Comparison of ENCODE assay signal across 20 cellular contexts in the genomic region with DNA sequence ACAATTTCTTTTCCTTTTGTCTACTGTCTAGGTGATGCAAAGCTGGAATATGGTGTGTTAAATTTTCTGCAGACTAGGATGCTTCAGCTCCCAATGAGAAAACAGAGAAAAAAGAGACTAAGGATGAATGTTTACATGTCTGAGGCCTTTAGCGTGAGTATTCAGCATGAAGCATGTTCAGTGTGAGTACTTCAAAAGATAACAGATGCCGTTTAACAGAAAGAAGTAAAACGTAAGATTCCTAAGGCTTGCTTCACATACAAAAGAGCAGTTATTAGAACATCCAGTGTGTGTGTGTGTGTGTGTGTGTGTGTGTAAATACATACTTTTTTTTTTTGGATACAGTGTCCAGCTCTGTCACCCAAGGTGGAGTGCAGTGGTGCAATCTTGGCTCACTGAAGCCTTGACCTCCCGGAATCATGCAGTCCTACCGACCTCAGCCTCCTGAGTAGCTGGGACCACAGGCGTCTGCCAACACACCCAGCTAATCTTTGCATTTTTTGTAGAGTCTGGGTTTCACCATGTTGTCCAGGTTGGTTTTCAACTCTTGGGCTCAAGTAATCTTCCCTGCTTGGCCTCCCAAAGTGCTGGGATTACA.
A peak's percentile ranks its signal among the peaks of the same experiment; 100 is the strongest.
DNase-seq lines count a peak whose midpoint lies in the region; ATAC-seq and TF ChIP-seq lines count a peak whose summit lies in the region.
"Had no signal": no experiment of that assay in that cellular context is flagged by ENCODE, and none has a peak within 500 bp of the region (broad histone marks: within the 10 kb centered on the region; RNA-seq: fewer than 3 reads in every experiment).

No MANE protein-coding gene starts in this region.

- H3K27ac Mint-ChIP-seq in nephron, result peak overlapping the region; percentile 90 to 97 (median 93)
- H3K27ac Mint-ChIP-seq: activated B cell treated with CpG ODN at 0.5 μM for 24 hours; activated naive CD8-positive, alpha-beta T cell treated with anti-CD3 and anti-CD28 coated beads, Interleukin-2, amount 50 U/mL, for 24 hours; IgD-negative memory B cell; T-helper 17 cell had no signal

- no peaks in the 10 kb centered on the region for H3K9me3 ChIP-seq in heart left ventricle
- no peaks in the 10 kb centered on the region for H3K9me3 ChIP-seq in transverse colon
- H3K9me3 ChIP-seq: BE2C, suprapubic skin had no signal

- H3K27me3 ChIP-seq in brain microvascular endothelial cell (replicated peaks) (no peaks in the 10 kb centered on the region), heart left ventricle (no peaks in the 10 kb centered on the region), transverse colon (no peaks in the 10 kb centered on the region)
- H3K27me3 ChIP-seq: BE2C, suprapubic skin had no signal

- TF ChIP-seq POLR2A in heart left ventricle (IDR thresholded peaks at IDR 0.05), result no peak
- TF ChIP-seq POLR2A in transverse colon (IDR thresholded peaks at IDR 0.05), result no peak

- H3K9me3 Mint-ChIP-seq in nephron, result no peaks in the 10 kb centered on the region
- H3K9me3 Mint-ChIP-seq: IgD-negative memory B cell had no signal

- H3K27ac ChIP-seq in brain microvascular endothelial cell, result peak overlapping the region; percentile 86
- H3K27ac ChIP-seq in heart left ventricle, result peak overlapping the region; percentile 18 to 77 (median 66)
- peak overlapping the region; percentile 10 to 36 (median 22) for H3K27ac ChIP-seq in transverse colon
- H3K27ac ChIP-seq: suprapubic skin had no signal

- no peaks in the 10 kb centered on the region for H3K27me3 Mint-ChIP-seq in nephron (ENCODE audit: low read depth)
- H3K27me3 Mint-ChIP-seq: activated B cell treated with CpG ODN at 0.5 μM for 24 hours; activated naive CD8-positive, alpha-beta T cell treated with anti-CD3 and anti-CD28 coated beads, Interleukin-2, amount 50 U/mL, for 24 hours; IgD-negative memory B cell; T-helper 17 cell had no signal

- WGBS in heart left ventricle, 4 donors, result 30 to 44% (median 37%) methylated on average over 6 of the region's 6 CpGs
- 79 to 84% methylated on average over 3 to 6 of the region's 6 CpGs for WGBS in transverse colon (ENCODE audit: low coverage in 1 of 2), 2 donors

- intact Hi-C loops in heart left ventricle (cut with DNase I) (loop anchor here in 3 of 10 donors (5.0 kb wide), 2 partner anchors 36 to 81 kb away; no protein-coding TSS in a partner anchor), transverse colon (cut with DNase I; ENCODE audit: low total_unique reads) (no loop called here)

- peaks cover 36% of the 10 kb centered on the region for H3K36me3 Mint-ChIP-seq in nephron (ENCODE audit: low read depth)

- DNase-seq in brain microvascular endothelial cell, result no peak
- no peak for DNase-seq in heart left ventricle
- no peak for DNase-seq in transverse colon
- no peak for DNase-seq in NCI-H774 (lab: John Stamatoyannopoulos, UW)
- no peak for DNase-seq in stimulated activated CD4-positive, alpha-beta T cell treated with anti-CD3 and anti-CD28 coated beads, Interleukin-2, amount 100 ng/mL, for 48 hours
- DNase-seq: activated B cell treated with CpG ODN at 0.5 μM for 24 hours; activated naive CD8-positive, alpha-beta T cell treated with anti-CD3 and anti-CD28 coated beads, Interleukin-2, amount 50 U/mL, for 24 hours; BE2C; cerebellar nuclear complex; foreskin melanocyte; mammary epithelial cell; NCI-H2081; NCI-H524 treated with DMSO at 0.1 percent for 48 hours; SIG-M5; stimulated activated CD4-positive, alpha-beta T cell treated with anti-CD3 and anti-CD28 coated beads, Interleukin-1b, Interleukin-23, amount 100 ng/mL, for 48 hours; T-helper 17 cell had no signal

- H3K4me1 Mint-ChIP-seq in nephron, result peaks cover 42% of the 10 kb centered on the region
- H3K4me1 Mint-ChIP-seq: activated B cell treated with CpG ODN at 0.5 μM for 24 hours; activated naive CD8-positive, alpha-beta T cell treated with anti-CD3 and anti-CD28 coated beads, Interleukin-2, amount 50 U/mL, for 24 hours had no signal

- peaks cover 4 to 38% (median 31%) of the 10 kb centered on the region in 12 donors for H3K4me1 ChIP-seq in heart left ventricle
- no peaks in the 10 kb centered on the region for H3K4me1 ChIP-seq in transverse colon
- H3K4me1 ChIP-seq: BE2C, suprapubic skin had no signal

- H3K4me3 Mint-ChIP-seq in nephron, result peak overlapping the region in 2 of 3 experiments; percentile 50 to 65
- H3K4me3 Mint-ChIP-seq: activated B cell treated with CpG ODN at 0.5 μM for 24 hours; activated naive CD8-positive, alpha-beta T cell treated with anti-CD3 and anti-CD28 coated beads, Interleukin-2, amount 50 U/mL, for 24 hours; IgD-negative memory B cell; T-helper 17 cell had no signal

- peak; percentile 13 to 65 (median 41) for ATAC-seq in heart left ventricle
- ATAC-seq in HG02973 (IDR thresholded peaks at IDR 0.05; ENCODE audit: unreplicated experiment), result no peak
- ATAC-seq: activated naive CD8-positive, alpha-beta T cell treated with anti-CD3 and anti-CD28 coated beads, Interleukin-2, amount 50 U/mL, for 24 hours; T-helper 17 cell had no signal

- no peak for TF ChIP-seq CTCF in brain microvascular endothelial cell (IDR thresholded peaks at IDR 0.05; ENCODE audit: low read depth, low read length, missing control alignments)
- TF ChIP-seq CTCF in heart left ventricle (IDR thresholded peaks at IDR 0.05), result no peak
- TF ChIP-seq CTCF in nephron (IDR thresholded peaks at IDR 0.05; ENCODE audit: unreplicated experiment in 3 of 3), result no peak
- TF ChIP-seq CTCF in transverse colon (IDR thresholded peaks at IDR 0.05), result no peak

- no peak for TF ChIP-seq EP300 in transverse colon (IDR thresholded peaks at IDR 0.05; ENCODE audit: low read depth)

- H3K4me3 ChIP-seq in brain microvascular endothelial cell (ENCODE audit: low read depth, low read length) (no peak overlapping the region), heart left ventricle (peak overlapping the region in 7 of 12 donors; percentile 1 to 42 (median 21)), transverse colon (no peak overlapping the region)
- H3K4me3 ChIP-seq: suprapubic skin had no signal

- no peaks in the 10 kb centered on the region for H3K36me3 ChIP-seq in brain microvascular endothelial cell (replicated peaks)
- peaks cover 0 to 42% (median 3%) of the 10 kb centered on the region in 9 donors for H3K36me3 ChIP-seq in heart left ventricle
- no peaks in the 10 kb centered on the region for H3K36me3 ChIP-seq in transverse colon

- in situ Hi-C loops in brain microvascular endothelial cell (cut with HindIII; ENCODE audit: low pct_ligation_motif_present, low sequenced_read_pairs), result no loop called here
- in situ Hi-C loops in transverse colon (cut with MboI; ENCODE audit: low pct_ligation_motif_present in 1 of 4, low pct_unique_long_range_greater_than_20kb in 1 of 4, low sequenced_read_pairs in 3 of 4), result no loop called here

Comparison
In these comparisons a context has a peak if more than half of its experiments do, and no peak if none do; other contexts are left out.
1. H3K27ac ChIP-seq: peak in every context shown above with its lines; median percentile 86 in brain microvascular endothelial cell; 66 in heart left ventricle; 22 in transverse colon.
2. H3K4me3 ChIP-seq: peak in heart left ventricle (7 of 12); none in brain microvascular endothelial cell (single experiment) and transverse colon (0 of 4).